In genomic region chr19:32693151-32694108, GRCh38 we compare ENCODE assay signal across 8 cellular contexts. TPM values are rescaled to one million over a fixed set of nuclear protein-coding genes. Genes with fewer than 3 reads are reported as not detected.
DNase-seq lines count a peak whose midpoint lies in the region; TF ChIP-seq lines count a peak whose summit lies in the region.
"Not testable (repeated sequence)": the region's sequence is repeated elsewhere in the genome, so short reads cannot be mapped to it uniquely, and the experiment has no call there.

No MANE protein-coding gene starts in this region.

- H3K27me3 Mint-ChIP-seq in nephron progenitor cell (ENCODE audit: low read depth, poor library complexity): not testable (repeated sequence)

- peak overlapping the region; percentile 36 for H3K27ac Mint-ChIP-seq in nephron progenitor cell

- peaks cover 51% of the 10 kb centered on the region for H3K4me1 Mint-ChIP-seq in nephron progenitor cell

- not testable (repeated sequence) for H3K9me3 ChIP-seq in AG04450 (ENCODE audit: control insufficient read depth, insufficient read depth, low read length); ascending aorta

- peaks cover 32% of the 10 kb centered on the region for H3K9me3 Mint-ChIP-seq in nephron progenitor cell

- H3K4me3 ChIP-seq in AG04450 (ENCODE audit: low read depth, low read length): peak overlapping the region; percentile 67; the same call in 1 of the 2 replicates
- H3K4me3 ChIP-seq in ascending aorta: peak overlapping the region; percentile 82 to 95
- H3K4me3 ChIP-seq in fibroblast of mammary gland (ENCODE audit: control insufficient read depth, low read depth, low read length): peak overlapping the region; percentile 73

- peaks cover 56% of the 10 kb centered on the region for H3K36me3 Mint-ChIP-seq in nephron progenitor cell (ENCODE audit: low read depth)

- H3K27me3 ChIP-seq in AG04450 (ENCODE audit: control insufficient read depth, insufficient read depth, low read length); ascending aorta: not testable (repeated sequence)

- H3K27ac ChIP-seq in AG04450 (ENCODE audit: low read depth, low read length); ascending aorta: not testable (repeated sequence)

- peak overlapping the region; percentile 86 for H3K4me3 Mint-ChIP-seq in nephron progenitor cell

- intact Hi-C loops in ascending aorta (cut with DNase I): loop anchor here (5.0 kb wide), 2 partner anchors 111 to 484 kb away; partner anchors contain the start of gene PDCD5

- POLR2A ChIA-PET in AG04450 (lab: Yijun Ruan, JAX): not testable (repeated sequence)

- CTCF ChIA-PET in AG04450 (lab: Charles Lee): not testable (repeated sequence)

- not testable (repeated sequence) for DNase-seq in AG04450 (ENCODE audit: low read depth, low spot score); ascending aorta (ENCODE audit: low spot score in 2 of 2); nephron progenitor cell
- peak; percentile 66 for DNase-seq in NOMO-1 treated with DMSO at 0.1 percent for 48 hours (lab: John Stamatoyannopoulos, UW; ENCODE audit: unreplicated experiment)
- peak; percentile 50 for DNase-seq in activated CD4-positive, CD25-positive, alpha-beta regulatory T cell treated with anti-CD3 and anti-CD28 coated beads, Interleukin-2, amount 50 U/mL, for 72 hours
- peak; percentile 34 for DNase-seq in fibroblast of mammary gland (ENCODE audit: low read depth)
- peak; percentile 63 for DNase-seq in stimulated activated CD8-positive, alpha-beta memory T cell treated with anti-CD3 and anti-CD28 coated beads, Interleukin-4, amount 100 ng/mL, for 48 hours

- H3K4me1 ChIP-seq in ascending aorta: peaks cover 10 to 15% of the 10 kb centered on the region in 2 donors

- not testable (repeated sequence) for TF ChIP-seq CTCF in AG04450 (IDR thresholded peaks at IDR 0.05; ENCODE audit: low read depth, low read length); ascending aorta (IDR thresholded peaks at IDR 0.05); fibroblast of mammary gland (conservative IDR thresholded peaks at IDR 0.05; ENCODE audit: control insufficient read depth, insufficient read depth, low read depth, low read length); nephron progenitor cell (IDR thresholded peaks at IDR 0.05)

- TF ChIP-seq POLR2A in GM19193 (IDR thresholded peaks at IDR 0.05; ENCODE audit: extremely low read depth, insufficient read depth, insufficient read length): peak; percentile 38

- H3K36me3 ChIP-seq in ascending aorta: not testable (repeated sequence)

RNA-seq across cellular contexts. Expression of gene NUDT19, which starts 1.8 kb away (rescaled TPM):
- polyA plus RNA-seq in AG04450 (2011; rRNA removed): 4.8 and 5.3 TPM in 2 replicates
- 3.7 and 4.5 TPM in 2 replicates for polyA minus RNA-seq in AG04450 (2011; rRNA and poly(A)+ RNA removed)
- total RNA-seq in ascending aorta: 6.2 TPM

RNA-seq across cellular contexts. Expression of gene RGS9BP, which starts 17.8 kb away (rescaled TPM):
- 0.07 and 0.09 TPM in 2 replicates for polyA plus RNA-seq in AG04450 (2011; rRNA removed)
- 0.18 TPM in 1 of 2 replicates, not detected in the other for polyA minus RNA-seq in AG04450 (2011; rRNA and poly(A)+ RNA removed)
- total RNA-seq in ascending aorta: not detected

RNA-seq across cellular contexts. Expression of gene ANKRD27, which starts 18.4 kb away (rescaled TPM):
- polyA plus RNA-seq in AG04450 (2011; rRNA removed): 26.2 and 28.7 TPM in 2 replicates
- polyA minus RNA-seq in AG04450 (2011; rRNA and poly(A)+ RNA removed): 41.5 and 44.2 TPM in 2 replicates
- total RNA-seq in ascending aorta: 17.3 TPM

RNA-seq across cellular contexts. Expression of gene TDRD12, which starts 26.1 kb away (rescaled TPM):
- polyA plus RNA-seq in AG04450 (2011; rRNA removed): 0.07 and 0.09 TPM in 2 replicates
- polyA minus RNA-seq in AG04450 (2011; rRNA and poly(A)+ RNA removed): 0.04 TPM in 1 of 2 replicates, not detected in the other
- total RNA-seq in ascending aorta: 0.11 TPM
